Comparison of ENCODE assay signal across 24 cellular contexts in the genomic region with DNA sequence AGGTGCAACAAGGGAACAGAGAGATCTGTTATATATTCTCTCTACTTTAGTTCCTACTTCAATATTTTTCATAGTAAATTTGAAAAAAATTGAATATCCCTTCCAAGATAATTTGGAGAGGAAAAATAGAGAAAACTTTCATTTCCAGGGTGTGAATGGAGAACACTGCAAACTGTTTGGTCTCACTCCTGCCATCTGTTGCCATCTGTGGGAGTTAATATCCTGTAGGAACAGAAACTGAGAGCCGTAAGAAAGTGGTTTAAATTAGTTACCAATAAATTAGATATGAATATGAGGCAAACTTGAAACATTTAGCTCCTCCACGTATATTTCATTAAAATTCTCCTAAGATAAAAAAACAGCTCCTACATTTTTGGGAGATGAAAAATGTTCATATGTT. TPM values are rescaled to one million over a fixed set of nuclear protein-coding genes. Genes with fewer than 3 reads are reported as not detected.
A peak's percentile ranks its signal among the peaks of the same experiment; 100 is the strongest.
DNase-seq lines count a peak whose midpoint lies in the region; ATAC-seq and TF ChIP-seq lines count a peak whose summit lies in the region.
"Had no signal": no experiment of that assay in that cellular context is flagged by ENCODE, and none has a peak within 500 bp of the region (broad histone marks: within the 10 kb centered on the region; RNA-seq: fewer than 3 reads in every experiment).

No MANE protein-coding gene starts in this region.

- no peak overlapping the region for H3K4me2 ChIP-seq in OCI-LY7 (ENCODE audit: low read length)

- no peak overlapping the region for H3K27ac Mint-ChIP-seq in stimulated activated effector memory CD8-positive, alpha-beta T cell treated with anti-CD3 and anti-CD28 coated beads, Interleukin-12 subunit alpha, Interleukin-12 subunit beta, amount 100 ng/mL, for 72 hours
- no peak overlapping the region for H3K27ac Mint-ChIP-seq in chondrocyte (ENCODE audit: unreplicated experiment)
- H3K27ac Mint-ChIP-seq: activated CD8-positive, alpha-beta T cell treated with anti-CD3 and anti-CD28 coated beads, Interleukin-2, amount 10 ng/mL, durations not matched to agents 7 days and 5 days had no signal

- ATAC-seq in HG02678 (IDR thresholded peaks at IDR 0.05; ENCODE audit: unreplicated experiment) = peak; percentile 19
- no peak for ATAC-seq in stimulated activated effector memory CD8-positive, alpha-beta T cell treated with anti-CD3 and anti-CD28 coated beads, Interleukin-12 subunit alpha, Interleukin-12 subunit beta, amount 100 ng/mL, for 72 hours
- ATAC-seq: activated CD8-positive, alpha-beta T cell treated with anti-CD3 and anti-CD28 coated beads, Interleukin-2, amount 10 ng/mL, durations not matched to agents 7 days and 5 days; gastroesophageal sphincter had no signal

- H2AFZ ChIP-seq in OCI-LY7 (ENCODE audit: low read length) = no peak overlapping the region

- no peaks in the 10 kb centered on the region for H3K27me3 Mint-ChIP-seq in chondrocyte (ENCODE audit: low read depth)
- H3K27me3 Mint-ChIP-seq: IgD-negative memory B cell had no signal

- peaks cover 13% of the 10 kb centered on the region for H3K4me1 ChIP-seq in OCI-LY7 (ENCODE audit: insufficient read depth, low read length, poor library complexity, severe bottlenecking)
- H3K4me1 ChIP-seq: BE2C, Caco-2 had no signal

- H4K20me1 ChIP-seq in OCI-LY7 (ENCODE audit: insufficient read depth, low read length) = no peaks in the 10 kb centered on the region

- H3K9me3 Mint-ChIP-seq in stimulated activated effector memory CD8-positive, alpha-beta T cell treated with anti-CD3 and anti-CD28 coated beads, Interleukin-12 subunit alpha, Interleukin-12 subunit beta, amount 100 ng/mL, for 72 hours = no peaks in the 10 kb centered on the region
- H3K9me3 Mint-ChIP-seq in chondrocyte (ENCODE audit: low read depth) = no peaks in the 10 kb centered on the region
- H3K9me3 Mint-ChIP-seq: IgD-negative memory B cell had no signal

- peaks cover 32% of the 10 kb centered on the region for H3K36me3 Mint-ChIP-seq in stimulated activated effector memory CD8-positive, alpha-beta T cell treated with anti-CD3 and anti-CD28 coated beads, Interleukin-12 subunit alpha, Interleukin-12 subunit beta, amount 100 ng/mL, for 72 hours
- H3K36me3 Mint-ChIP-seq in chondrocyte (ENCODE audit: low read depth) = peaks cover 10% of the 10 kb centered on the region

- H3K4me3 Mint-ChIP-seq in stimulated activated effector memory CD8-positive, alpha-beta T cell treated with anti-CD3 and anti-CD28 coated beads, Interleukin-12 subunit alpha, Interleukin-12 subunit beta, amount 100 ng/mL, for 72 hours = no peak overlapping the region
- no peak overlapping the region for H3K4me3 Mint-ChIP-seq in chondrocyte (ENCODE audit: unreplicated experiment)
- H3K4me3 Mint-ChIP-seq: activated CD8-positive, alpha-beta T cell treated with anti-CD3 and anti-CD28 coated beads, Interleukin-2, amount 10 ng/mL, durations not matched to agents 7 days and 5 days had no signal

- H3K36me3 ChIP-seq in OCI-LY7 (ENCODE audit: insufficient read depth, low read length) = no peaks in the 10 kb centered on the region; the same call in 1 of the 2 replicates
- H3K36me3 ChIP-seq: BE2C, MG63 had no signal

- TSS peak; percentile 12 for BruUV-seq in OCI-LY7 (replicated peaks; lab: Mats Ljungman, UMichigan)

- no peak overlapping the region for H3K4me3 ChIP-seq in OCI-LY7 (ENCODE audit: low read depth, low read length, poor library complexity, severe bottlenecking)
- H3K4me3 ChIP-seq: dorsolateral prefrontal cortex, gastroesophageal sphincter, MG63 had no signal

- TF ChIP-seq CTCF in OCI-LY7 (conservative IDR thresholded peaks at IDR 0.05; ENCODE audit: low read length) (no peak), chondrocyte (IDR thresholded peaks at IDR 0.05) (no peak)

- POLR2A ChIA-PET in OCI-LY7 (lab: Charles Lee) = no interaction called here

- H3K9me2 ChIP-seq in OCI-LY7 (ENCODE audit: insufficient read depth, low read length) = no peaks in the 10 kb centered on the region

- DNase-seq in NCI-H1694 treated with DMSO at 0.1 percent for 48 hours (lab: John Stamatoyannopoulos, UW) = peak; percentile 11
- no peak for DNase-seq in NCI-H1694 (lab: John Stamatoyannopoulos, UW)
- no peak for DNase-seq in OCI-LY7 (ENCODE audit: low spot score)
- DNase-seq in middle frontal gyrus (ENCODE audit: extremely low spot score, low spot score) = peak; percentile 29
- no peak for DNase-seq in DMS53 treated with DMSO at 0.1 percent for 48 hours (lab: John Stamatoyannopoulos, UW; ENCODE audit: unreplicated experiment)
- DNase-seq in stimulated activated effector memory CD8-positive, alpha-beta T cell treated with anti-CD3 and anti-CD28 coated beads, Interleukin-12 subunit alpha, Interleukin-12 subunit beta, amount 100 ng/mL, for 72 hours (ENCODE audit: low spot score in 2 of 2) = no peak
- DNase-seq in chondrocyte (ENCODE audit: low spot score) = no peak
- DNase-seq: 8988T; activated CD4-positive, CD25-positive, alpha-beta regulatory T cell treated with anti-CD3 and anti-CD28 coated beads, Interleukin-2, amount 50 U/mL, for 72 hours; activated CD8-positive, alpha-beta T cell treated with anti-CD3 and anti-CD28 coated beads, Interleukin-2, amount 10 ng/mL, durations not matched to agents 7 days and 5 days; activated T-cell treated with anti-CD3 and anti-CD28 coated beads, Interleukin-2, amount 50 U/mL, for 1 hour; BE2C; Caco-2; dorsolateral prefrontal cortex; EL; erythroblast; mammary epithelial cell; MG63; NCI-H187 treated with DMSO at 0.1 percent for 48 hours; substantia nigra had no signal

- H3K27ac ChIP-seq in OCI-LY7 (ENCODE audit: low read depth, low read length, poor library complexity, severe bottlenecking) = no peak overlapping the region
- H3K27ac ChIP-seq: gastroesophageal sphincter, RWPE1 had no signal

- peaks cover 11% of the 10 kb centered on the region for H3K4me1 Mint-ChIP-seq in stimulated activated effector memory CD8-positive, alpha-beta T cell treated with anti-CD3 and anti-CD28 coated beads, Interleukin-12 subunit alpha, Interleukin-12 subunit beta, amount 100 ng/mL, for 72 hours
- H3K4me1 Mint-ChIP-seq in chondrocyte (ENCODE audit: low read depth) = peaks cover 14% of the 10 kb centered on the region

- H3K9me3 ChIP-seq in OCI-LY7 (ENCODE audit: low read length) = no peaks in the 10 kb centered on the region
- H3K9me3 ChIP-seq: BE2C, Caco-2, gastroesophageal sphincter, MG63 had no signal

- intact Hi-C loops in OCI-LY7 (cut with micrococcal nuclease; ENCODE audit: unreplicated experiment) = loop anchor here (5.0 kb wide), 1 partner anchor 70 kb away; a partner anchor contains a TSS

- CTCF ChIA-PET in OCI-LY7 (lab: Charles Lee; ENCODE audit: unreplicated experiment) = no interaction called here

- H3K79me2 ChIP-seq in OCI-LY7 (ENCODE audit: insufficient read depth, low read depth, low read length) = 0 out of 2 replicates have a peak, but pooled peaks cover 6% of the 10 kb centered on the region

RNA-seq across cellular contexts. Expression of a gene that starts 4.2 kb away (rescaled TPM):
- total RNA-seq in OCI-LY7 (2014; rRNA removed; shearing (Covaris generic)) = 13.3 and 14.8 TPM in 2 replicates
- 14.8 and 15.1 TPM in 2 replicates for total RNA-seq in OCI-LY7 (2022)
- total RNA-seq in chondrocyte = 10.7 to 12.0 TPM (median 11.2 TPM) in 3 replicates

Comparison
In these comparisons a context has a peak if more than half of its experiments do, and no peak if none do; other contexts are left out.
1. DNase-seq: peak in NCI-H1694 treated with DMSO at 0.1 percent for 48 hours (single experiment) and middle frontal gyrus (single experiment); none in NCI-H1694 (single experiment), OCI-LY7 (single experiment), DMS53 treated with DMSO at 0.1 percent for 48 hours (single experiment), stimulated activated effector memory CD8-positive, alpha-beta T cell treated with anti-CD3 and anti-CD28 coated beads, Interleukin-12 subunit alpha, Interleukin-12 subunit beta, amount 100 ng/mL, for 72 hours (0 of 2) and chondrocyte (single experiment).